13 cellular contexts compared by ENCODE assay signal in genomic region chr9:115170674-115171073, GRCh38. TPM values are rescaled to one million over a fixed set of nuclear protein-coding genes. Genes with fewer than 3 reads are reported as not detected.
DNase-seq lines count a peak whose midpoint lies in the region; ATAC-seq, FAIRE-seq and TF ChIP-seq lines count a peak whose summit lies in the region.
"Had no signal": no experiment of that assay in that cellular context is flagged by ENCODE, and none has a peak within 500 bp of the region (broad histone marks: within the 10 kb centered on the region; RNA-seq: fewer than 3 reads in every experiment).

No MANE protein-coding gene starts in this region.

- H3K4me2 ChIP-seq in HepG2 (ENCODE audit: low read depth, low read length) (no peak overlapping the region), hepatocyte (no peak overlapping the region)

- FAIRE-seq in HepG2 (lab: Jason Lieb, UNC): no peak
- FAIRE-seq: A204.1 had no signal

- H3K27me3 ChIP-seq in HepG2 (ENCODE audit: control insufficient read depth in 1 of 2, insufficient read depth in 2 of 2, low read length in 2 of 2) (no peaks in the 10 kb centered on the region), right lobe of liver (no peaks in the 10 kb centered on the region), hepatocyte (no peaks in the 10 kb centered on the region), prostate gland (replicated peaks; ENCODE audit: insufficient read depth) (no peaks in the 10 kb centered on the region)
- H3K27me3 ChIP-seq in effector memory CD4-positive, alpha-beta T cell (replicated peaks; ENCODE audit: control insufficient read depth, insufficient read depth, low read length, poor library complexity, severe bottlenecking): no peaks in the 10 kb centered on the region

- H4K20me1 ChIP-seq in HepG2 (ENCODE audit: insufficient read depth, low read length) (no peaks in the 10 kb centered on the region), hepatocyte (ENCODE audit: insufficient read depth, poor library complexity, severe bottlenecking) (no peaks in the 10 kb centered on the region)

- intact Hi-C loops in HepG2 (cut with micrococcal nuclease; ENCODE audit: unreplicated experiment): no loop called here
- intact Hi-C loops in right lobe of liver (cut with DNase I): no loop called here
- intact Hi-C loops in prostate gland (cut with DNase I): no loop called here

- TF ChIP-seq CTCF in HepG2 (CRISPR knock-in tag; IDR thresholded peaks at IDR 0.05): no peak
- no peak for TF ChIP-seq CTCF in right lobe of liver (IDR thresholded peaks at IDR 0.05)
- TF ChIP-seq CTCF in hepatocyte (IDR thresholded peaks at IDR 0.05; ENCODE audit: poor library complexity): no peak
- TF ChIP-seq CTCF in prostate gland (IDR thresholded peaks at IDR 0.05): no peak
- TF ChIP-seq CTCF in coronary artery (IDR thresholded peaks at IDR 0.05): no peak

- no peak overlapping the region for H3K9ac ChIP-seq in HepG2 (ENCODE audit: insufficient read depth, low read depth, low read length)

- H3K9me3 ChIP-seq in HepG2 (ENCODE audit: low read length): no peaks in the 10 kb centered on the region
- no peaks in the 10 kb centered on the region for H3K9me3 ChIP-seq in right lobe of liver
- no peaks in the 10 kb centered on the region for H3K9me3 ChIP-seq in hepatocyte (ENCODE audit: low read depth)
- no peaks in the 10 kb centered on the region for H3K9me3 ChIP-seq in effector memory CD4-positive, alpha-beta T cell (ENCODE audit: control insufficient read depth, low read length)
- no peaks in the 10 kb centered on the region for H3K9me3 ChIP-seq in prostate gland
- H3K9me3 ChIP-seq: lower lobe of right lung had no signal

- TF ChIP-seq RAD21 in HepG2 (CRISPR knock-in tag; IDR thresholded peaks at IDR 0.05): no peak

- DNase-seq in HepG2 (ENCODE audit: low spot score) (no peak), right lobe of liver (no peak), amniotic epithelial cell (ENCODE audit: low read depth) (peak; percentile 59), hepatocyte (ENCODE audit: low spot score) (peak; percentile 68), prostate gland (ENCODE audit: low spot score) (no peak), NCI-H524 treated with DMSO at 0.1 percent for 48 hours (lab: John Stamatoyannopoulos, UW) (no peak), coronary artery (ENCODE audit: low spot score) (no peak)
- DNase-seq in effector memory CD4-positive, alpha-beta T cell: no peak
- DNase-seq: erythroblast, lower lobe of right lung, NCI-H748 treated with DMSO at 0.1 percent for 48 hours, T-helper 2 cell had no signal

- H3K9me2 ChIP-seq in hepatocyte (replicated peaks; ENCODE audit: insufficient read depth): no peaks in the 10 kb centered on the region

- WGBS in HepG2 (ENCODE audit: low lambda C conversion rate): 6% methylated on average over 2 of the region's 2 CpGs
- WGBS in right lobe of liver (ENCODE audit: insufficient coverage, low coverage, low lambda C conversion rate, missing lambda C conversion rate): 64% methylated on average over 2 of the region's 2 CpGs
- WGBS in hepatocyte (ENCODE audit: low lambda C conversion rate, missing lambda C conversion rate): 41% methylated on average over 2 of the region's 2 CpGs
- 66% methylated on average over 2 of the region's 2 CpGs for WGBS in prostate gland

- in situ Hi-C loops in HepG2 (cut with HindIII; ENCODE audit: extremely low pct_ligation_motif_present, low pct_unique_long_range_greater_than_20kb): no loop called here

- H3K4me3 ChIP-seq in HepG2 (replicated peaks in 1 of 3; ENCODE audit: insufficient read depth in 1 of 3, low read depth in 2 of 3, low read length in 3 of 3) (no peak overlapping the region), right lobe of liver (no peak overlapping the region), hepatocyte (no peak overlapping the region), prostate gland (no peak overlapping the region), coronary artery (no peak overlapping the region)
- H3K4me3 ChIP-seq in effector memory CD4-positive, alpha-beta T cell (ENCODE audit: insufficient read depth, low read depth, low read length, poor library complexity, severe bottlenecking): no peak overlapping the region
- H3K4me3 ChIP-seq: lower lobe of right lung had no signal

- POLR2A ChIA-PET in HepG2 (lab: Yijun Ruan, JAX): no interaction called here

- CTCF ChIA-PET in HepG2 (lab: Yijun Ruan, JAX; ENCODE audit: low intra/inter-chr PET ratio, low total read pairs): no interaction called here

- H3K36me3 ChIP-seq in HepG2 (replicated peaks in 1 of 2; ENCODE audit: control insufficient read depth in 1 of 2, insufficient read depth in 2 of 2, low read length in 2 of 2) (no peaks in the 10 kb centered on the region), right lobe of liver (no peaks in the 10 kb centered on the region), hepatocyte (replicated peaks; ENCODE audit: insufficient read depth, low read depth) (no peaks in the 10 kb centered on the region), prostate gland (no peaks in the 10 kb centered on the region)
- H3K36me3 ChIP-seq in effector memory CD4-positive, alpha-beta T cell (ENCODE audit: control insufficient read depth, insufficient read depth, low read length): no peaks in the 10 kb centered on the region
- H3K36me3 ChIP-seq: lower lobe of right lung had no signal

- no TSS peak for BruUV-seq in HepG2 (replicated peaks; lab: Mats Ljungman, UMichigan)

- no peaks in the 10 kb centered on the region for H3K4me1 ChIP-seq in HepG2 (ENCODE audit: insufficient read depth, low read length)
- no peaks in the 10 kb centered on the region for H3K4me1 ChIP-seq in right lobe of liver
- no peaks in the 10 kb centered on the region for H3K4me1 ChIP-seq in hepatocyte (ENCODE audit: insufficient read depth)
- no peaks in the 10 kb centered on the region for H3K4me1 ChIP-seq in effector memory CD4-positive, alpha-beta T cell (ENCODE audit: control insufficient read depth, insufficient read depth, low read length, poor library complexity, severe bottlenecking)
- no peaks in the 10 kb centered on the region for H3K4me1 ChIP-seq in prostate gland (replicated peaks)
- H3K4me1 ChIP-seq: lower lobe of right lung had no signal

- ATAC-seq in HepG2 (no peak), right lobe of liver (no peak)
- ATAC-seq: lower lobe of right lung had no signal

- no peak overlapping the region for H3K27ac ChIP-seq in HepG2 (ENCODE audit: extremely low read length, insufficient read depth, low read length)
- H3K27ac ChIP-seq in right lobe of liver: no peak overlapping the region
- peak overlapping the region; percentile 42 for H3K27ac ChIP-seq in hepatocyte
- no peak overlapping the region for H3K27ac ChIP-seq in effector memory CD4-positive, alpha-beta T cell (ENCODE audit: insufficient read depth, low read length, poor library complexity, severe bottlenecking)
- H3K27ac ChIP-seq in prostate gland: no peak overlapping the region
- H3K27ac ChIP-seq in coronary artery: no peak overlapping the region
- H3K27ac ChIP-seq: lower lobe of right lung had no signal

- H2AFZ ChIP-seq in HepG2 (ENCODE audit: low read length): no peak overlapping the region
- no peak overlapping the region for H2AFZ ChIP-seq in hepatocyte

- no peak for TF ChIP-seq EP300 in HepG2 (IDR thresholded peaks at IDR 0.05; ENCODE audit: low read depth in 2 of 2, low read length in 2 of 2)
- TF ChIP-seq EP300 in HepG2 (CRISPR knock-in tag; IDR thresholded peaks at IDR 0.05; ENCODE audit: borderline replicate concordance): no peak

- TF ChIP-seq POLR2A in HepG2 (IDR thresholded peaks at IDR 0.05; ENCODE audit: insufficient read depth in 1 of 2, low read depth in 2 of 2, low read length in 2 of 2) (no peak), right lobe of liver (IDR thresholded peaks at IDR 0.05) (no peak), prostate gland (IDR thresholded peaks at IDR 0.05) (no peak)

- H3K79me2 ChIP-seq in HepG2 (ENCODE audit: insufficient read depth, low read length) (no peaks in the 10 kb centered on the region), hepatocyte (no peaks in the 10 kb centered on the region)

TF ChIP-seq in HepG2, 621 proteins besides CTCF, POLR2A, EP300 and RAD21:
- no peak for TF ChIP-seq MEIS1 (CRISPR knock-in tag; IDR thresholded peaks at IDR 0.05; ENCODE audit: borderline replicate concordance)
- TF ChIP-seq MAFF (IDR thresholded peaks at IDR 0.05; ENCODE audit: low read depth, low read length): peak; percentile 61
- TF ChIP-seq MAFK (conservative IDR thresholded peaks at IDR 0.05 in 1 of 2, IDR thresholded peaks at IDR 0.05 in 1 of 2; ENCODE audit: low read length in 2 of 2): peak; percentile 50 to 78
TF ChIP-seq in HepG2: peak in this region for 2.

RNA-seq across cellular contexts. Expression of gene TNC, which starts 52.7 kb away (rescaled TPM):
- total RNA-seq in HepG2 (2016; rRNA removed; fragmentation: Illumina TruSeq; extraction: Trizol) (not detected in 2 replicates), right lobe of liver (1 to 10 TPM; 1.7 to 9.3 (median 4.0) TPM), hepatocyte (18.1 and 20.9 TPM in 2 replicates), prostate gland (10 to 100 TPM; 35.4 to 92.5 TPM)
- total RNA-seq in HepG2 (2016; cell fraction: cytosol; rRNA removed; fragmentation: Illumina TruSeq; extraction: Trizol; ENCODE audit: low read depth): not detected in 2 replicates
- total RNA-seq in HepG2 (2016; cell fraction: insoluble cytoplasmic fraction; rRNA removed; fragmentation: Illumina TruSeq; extraction: Trizol): not detected in 2 replicates
- not detected in 2 replicates for total RNA-seq in HepG2 (2016; cell fraction: membrane; rRNA removed; fragmentation: Illumina TruSeq; extraction: Trizol)
- not detected in 2 replicates for total RNA-seq in HepG2 (2016; cell fraction: nucleus; rRNA removed; fragmentation: Illumina TruSeq; extraction: Trizol)
- polyA plus RNA-seq in HepG2 (2011; rRNA removed) (not detected in 2 replicates), hepatocyte (12.7 and 24.6 TPM in 2 replicates)
- not detected in 2 replicates for polyA plus RNA-seq in HepG2 (2011; cell fraction: cytosol; rRNA removed)
- polyA plus RNA-seq in HepG2 (2011; cell fraction: nucleus; rRNA removed): not detected in 2 replicates
- polyA plus RNA-seq in HepG2 (2012): not detected in 2 replicates
- polyA plus RNA-seq in HepG2 (2016; cell fraction: cytosol; fragmentation: Illumina TruSeq; extraction: Trizol; ENCODE audit: low read depth): not detected in 2 replicates
- not detected in 2 replicates for polyA plus RNA-seq in HepG2 (2016; cell fraction: insoluble cytoplasmic fraction; fragmentation: Illumina TruSeq; extraction: Trizol; ENCODE audit: low read depth)
- polyA plus RNA-seq in HepG2 (2016; cell fraction: membrane; fragmentation: Illumina TruSeq; extraction: Trizol; ENCODE audit: low read depth): not detected in 2 replicates
- not detected in 2 replicates for polyA plus RNA-seq in HepG2 (2016; cell fraction: nucleus; fragmentation: Illumina TruSeq; extraction: Trizol; ENCODE audit: insufficient read depth, low read depth)
- 0.09 TPM in 1 of 2 replicates, not detected in the other for polyA minus RNA-seq in HepG2 (2011; rRNA and poly(A)+ RNA removed; ENCODE audit: low replicate concordance)
- polyA minus RNA-seq in HepG2 (2011; cell fraction: cytosol; rRNA and poly(A)+ RNA removed): not detected in 2 replicates
- not detected in 2 replicates for polyA minus RNA-seq in HepG2 (2011; cell fraction: nucleus; rRNA and poly(A)+ RNA removed)

Comparison
In these comparisons a context has a peak if more than half of its experiments do, and no peak if none do; other contexts are left out.
1. DNase-seq: peak in amniotic epithelial cell (single experiment) and hepatocyte (single experiment); none in HepG2 (single experiment), right lobe of liver (0 of 3), effector memory CD4-positive, alpha-beta T cell (0 of 3), prostate gland (single experiment), NCI-H524 treated with DMSO at 0.1 percent for 48 hours (single experiment) and coronary artery (single experiment).